In genomic region chr22:45892681-45893461, GRCh38 we compare ENCODE assay signal across 15 cellular contexts.
"Had no signal": no experiment of that assay in that cellular context is flagged by ENCODE, and none has a peak within 500 bp of the region (broad histone marks: within the 10 kb centered on the region; RNA-seq: fewer than 3 reads in every experiment).

No MANE protein-coding gene starts in this region.

- H3K9me3 ChIP-seq: esophagus squamous epithelium, neutrophil, tibial nerve, uterus had no signal

- H3K36me3 ChIP-seq: esophagus squamous epithelium, neutrophil, tibial nerve, uterus had no signal

- DNase-seq: activated CD4-positive, alpha-beta T cell treated with anti-CD3 and anti-CD28 coated beads for 1 hour; activated gamma-delta T cell; activated T-cell treated with anti-CD3 and anti-CD28 coated beads, Interleukin-2, amount 50 U/mL, for 72 hours; dermis blood vessel endothelial cell; effector memory CD4-positive, alpha-beta T cell; esophagus squamous epithelium; natural killer cell; retina; stimulated activated CD4-positive, alpha-beta T cell treated with anti-CD3 and anti-CD28 coated beads, Interleukin-15, amount 100 ng/mL, for 24 hours; stimulated activated CD4-positive, alpha-beta T cell treated with anti-CD3 and anti-CD28 coated beads, Interleukin-2, amount 100 ng/mL, for 48 hours; SW 1271; uterus had no signal

- ATAC-seq: activated T-cell treated with anti-CD3 and anti-CD28 coated beads, Interleukin-2, amount 50 U/mL, for 72 hours; natural killer cell had no signal

- H3K4me3 ChIP-seq: esophagus squamous epithelium, tibial nerve, uterus had no signal

- H3K27ac ChIP-seq: esophagus squamous epithelium, neutrophil, tibial nerve, uterus, VCaP had no signal

- H3K4me1 ChIP-seq: uterus had no signal
